In the genomic region with DNA sequence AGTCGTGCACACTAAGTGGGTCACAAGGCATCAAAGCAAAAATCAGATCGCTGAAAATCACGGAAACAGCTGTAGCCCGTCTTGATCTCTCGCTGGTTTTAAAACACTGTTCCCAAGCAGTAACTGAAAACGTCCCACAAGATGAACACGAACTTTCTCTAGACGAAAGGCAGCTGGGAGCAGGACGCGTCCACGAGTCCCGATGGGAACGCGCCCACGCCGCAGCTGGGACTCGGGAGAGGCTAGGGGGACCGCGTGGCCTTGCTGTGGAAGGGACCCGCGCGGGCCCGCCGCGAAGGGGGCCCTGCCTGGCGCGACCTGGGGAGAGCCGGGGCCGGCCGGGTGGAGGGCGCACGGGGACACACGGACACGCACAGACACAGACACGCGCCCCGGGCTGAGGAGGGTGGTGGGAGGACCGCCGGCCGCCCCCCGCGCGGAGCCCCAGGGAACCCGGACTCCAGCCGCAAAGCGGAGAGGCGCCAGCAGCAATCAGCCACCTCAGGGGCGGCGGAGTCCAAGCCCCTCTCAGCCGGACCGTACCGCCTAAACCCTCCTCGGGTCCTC, we compare ENCODE assay signal across 8 cellular contexts. TPM values are rescaled to one million over a fixed set of nuclear protein-coding genes. Genes with fewer than 3 reads are reported as not detected.
DNase-seq lines count a peak whose midpoint lies in the region; ATAC-seq and TF ChIP-seq lines count a peak whose summit lies in the region.

No MANE protein-coding gene starts in this region.

- H3K79me2 ChIP-seq in mammary epithelial cell (ENCODE audit: insufficient read depth, low read length), result peaks cover 53% of the 10 kb centered on the region

- H3K4me3 ChIP-seq in AG04450 (ENCODE audit: low read depth, low read length) (peak overlapping the region; percentile 87), RWPE2 (ENCODE audit: severe bottlenecking) (peak overlapping the region; percentile 99), mammary epithelial cell (replicated peaks in 1 of 3; ENCODE audit: insufficient read depth in 1 of 3, low read depth in 2 of 3, low read length in 3 of 3) (peak overlapping the region; percentile 80 to 95 (median 90)), stomach smooth muscle (ENCODE audit: low read length in 2 of 2) (peak overlapping the region; percentile 87 to 90)

- no TSS peak for BruUV-seq in mammary epithelial cell (replicated peaks; lab: Mats Ljungman, UMichigan)

- peak overlapping the region; percentile 62 for H3K27ac ChIP-seq in AG04450 (ENCODE audit: low read depth, low read length)
- peak overlapping the region; percentile 79 for H3K27ac ChIP-seq in RWPE2 (ENCODE audit: poor library complexity, severe bottlenecking)
- H3K27ac ChIP-seq in mammary epithelial cell (ENCODE audit: insufficient read depth, low read depth, low read length), result peak overlapping the region; percentile 88
- H3K27ac ChIP-seq in stomach smooth muscle (ENCODE audit: low read length), result peak overlapping the region; percentile 46

- DNase-seq in AG04450 (ENCODE audit: low read depth, low spot score), result peak; percentile 24
- DNase-seq in GM13977 (ENCODE audit: low spot score), result peak; percentile 31
- no peak for DNase-seq in RWPE2 (ENCODE audit: low spot score)
- DNase-seq in mammary epithelial cell, result peak; percentile 61
- peak; percentile 56 for DNase-seq in kidney tubule cell (ENCODE audit: low spot score)

- POLR2A ChIA-PET in AG04450 (lab: Yijun Ruan, JAX), result interaction anchor here (0.6 to 1.5 kb wide), 7 partner anchors 68 to 108 kb away, joined by 3 to 5 read pairs (median 3); a partner anchor contains a TSS

- peak overlapping the region; percentile 83 for H3K4me2 ChIP-seq in mammary epithelial cell (ENCODE audit: insufficient read depth, low read depth, low read length)

- intact Hi-C loops in mammary epithelial cell (cut with micrococcal nuclease), result loop anchor here (1.0 to 10.0 kb wide), 7 partner anchors 28 to 754 kb away; a partner anchor contains a TSS

- H2AFZ ChIP-seq in mammary epithelial cell (ENCODE audit: low read depth, low read length), result peak overlapping the region; percentile 92

- H3K9ac ChIP-seq in mammary epithelial cell (ENCODE audit: insufficient read depth, low read length) (peak overlapping the region; percentile 96), stomach smooth muscle (ENCODE audit: low read length in 2 of 2) (peak overlapping the region; percentile 58 to 77)

- CTCF ChIA-PET in AG04450 (lab: Charles Lee), result interaction anchor here (0.8 to 2.1 kb wide), 4 partner anchors 23 to 283 kb away, joined by 4 to 7 read pairs (median 5); no protein-coding TSS in a partner anchor
- CTCF ChIA-PET in mammary epithelial cell (lab: Charles Lee; ENCODE audit: low non-redundant PET), result no interaction called here

- no peak for TF ChIP-seq CTCF in AG04450 (IDR thresholded peaks at IDR 0.05; ENCODE audit: low read depth, low read length)
- TF ChIP-seq CTCF in GM13977 (IDR thresholded peaks at IDR 0.05; ENCODE audit: extremely low read depth, insufficient read depth, missing control alignments), result no peak
- no peak for TF ChIP-seq CTCF in RWPE2 (IDR thresholded peaks at IDR 0.05; ENCODE audit: poor library complexity, severe bottlenecking)
- TF ChIP-seq CTCF in mammary epithelial cell (conservative IDR thresholded peaks at IDR 0.05 in 1 of 2, IDR thresholded peaks at IDR 0.05 in 1 of 2; ENCODE audit: extremely low read depth in 1 of 2, insufficient read depth in 1 of 2, low read depth in 1 of 2, low read length in 2 of 2), result no peak

- peaks cover 4% of the 10 kb centered on the region; the same call in 1 of the 2 replicates for H3K9me3 ChIP-seq in AG04450 (ENCODE audit: control insufficient read depth, insufficient read depth, low read length)
- no peaks in the 10 kb centered on the region for H3K9me3 ChIP-seq in RWPE2 (ENCODE audit: severe bottlenecking)
- no peaks in the 10 kb centered on the region for H3K9me3 ChIP-seq in mammary epithelial cell (replicated peaks; ENCODE audit: insufficient read depth, low read length)
- H3K9me3 ChIP-seq in stomach smooth muscle (ENCODE audit: control insufficient read depth in 2 of 2, low read length in 2 of 2), result no peaks in the 10 kb centered on the region

- no peaks in the 10 kb centered on the region for H4K20me1 ChIP-seq in mammary epithelial cell (ENCODE audit: insufficient read depth, low read length)

- H3K4me1 ChIP-seq in RWPE2 (ENCODE audit: insufficient read depth, poor library complexity, severe bottlenecking) (peaks cover 32% of the 10 kb centered on the region), mammary epithelial cell (ENCODE audit: insufficient read depth, low read length) (peaks cover 26% of the 10 kb centered on the region), stomach smooth muscle (ENCODE audit: control insufficient read depth, insufficient read depth, low read length) (peaks cover 14% of the 10 kb centered on the region)

- dilution Hi-C loops in mammary epithelial cell (cut with HindIII; ENCODE audit: low sequenced_read_pairs), result no loop called here

- H3K27me3 ChIP-seq in AG04450 (ENCODE audit: control insufficient read depth, insufficient read depth, low read length), result no peaks in the 10 kb centered on the region
- no peaks in the 10 kb centered on the region for H3K27me3 ChIP-seq in RWPE2 (ENCODE audit: insufficient read depth, poor library complexity, severe bottlenecking)
- no peaks in the 10 kb centered on the region for H3K27me3 ChIP-seq in mammary epithelial cell (ENCODE audit: insufficient read depth, low read length)
- no peaks in the 10 kb centered on the region for H3K27me3 ChIP-seq in stomach smooth muscle (ENCODE audit: control insufficient read depth in 1 of 2, insufficient read depth in 2 of 2, low read length in 2 of 2)

- WGBS in mammary epithelial cell (ENCODE audit: low coverage, missing lambda C conversion rate), result 1% methylated on average over 36 of the region's 53 CpGs

- in situ Hi-C loops in GM13977 (cut with MboI; ENCODE audit: low pct_unique_long_range_greater_than_20kb, low sequenced_read_pairs, unreplicated experiment) (loop anchor here (25.0 kb wide), 1 partner anchor 92 kb away; no protein-coding TSS in a partner anchor), mammary epithelial cell (cut with MboI; ENCODE audit: low sequenced_read_pairs in 2 of 2) (loop anchor here in 1 of 2 donors (5.0 kb wide), 2 partner anchors 72 to 112 kb away; no protein-coding TSS in a partner anchor)

- ATAC-seq in HG03039 (IDR thresholded peaks at IDR 0.05; ENCODE audit: unreplicated experiment), result peak; percentile 2
- peak; percentile 4 for ATAC-seq in RWPE2 (ENCODE audit: low read depth)
- no peak for ATAC-seq in HG03457 (IDR thresholded peaks at IDR 0.05; ENCODE audit: unreplicated experiment)

- H3K36me3 ChIP-seq in RWPE2 (ENCODE audit: low read depth), result no peaks in the 10 kb centered on the region
- H3K36me3 ChIP-seq in mammary epithelial cell (ENCODE audit: insufficient read depth, low read length), result no peaks in the 10 kb centered on the region
- H3K36me3 ChIP-seq in stomach smooth muscle (ENCODE audit: control insufficient read depth in 2 of 2, insufficient read depth in 2 of 2, low read length in 2 of 2), result no peaks in the 10 kb centered on the region

RNA-seq across cellular contexts. Expression of a gene that starts 0.6 kb away (rescaled TPM):
- polyA plus RNA-seq in AG04450 (2011; rRNA removed) (26.0 and 31.8 TPM in 2 replicates), mammary epithelial cell (4.3 TPM)
- 20.7 and 34.9 TPM in 2 replicates for polyA minus RNA-seq in AG04450 (2011; rRNA and poly(A)+ RNA removed)
- total RNA-seq in mammary epithelial cell, result 10 to 100 TPM in 1 of 2 donors, 1 to 10 TPM in 1; 5.7 to 11.6 TPM
- 3.7 TPM for polyA minus RNA-seq in mammary epithelial cell
